In the genomic region with DNA sequence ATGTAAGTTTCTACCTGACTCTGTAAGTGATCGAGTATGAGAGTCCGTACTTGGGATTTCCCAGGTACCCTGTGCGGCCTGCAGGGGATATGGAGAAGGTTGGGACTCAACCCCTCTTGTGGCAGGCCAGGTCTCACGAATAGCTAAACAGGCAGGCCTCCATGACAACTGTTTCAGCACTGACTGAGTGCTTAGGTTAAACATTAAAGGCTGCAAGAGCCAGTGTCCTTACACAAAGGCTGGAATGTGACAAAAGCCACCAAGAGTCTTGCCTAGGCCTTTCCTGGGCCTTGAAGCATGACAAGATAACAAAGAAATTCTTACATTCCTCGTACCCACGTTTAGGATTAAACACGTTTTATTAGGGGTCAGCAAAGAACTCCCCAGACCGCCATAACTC, we compare ENCODE assay signal across 1 cellular context.
TF ChIP-seq lines count a peak whose summit lies in the region.

No MANE protein-coding gene starts in this region.

TF ChIP-seq in HepG2, 621 proteins besides CTCF, POLR2A, EP300 and RAD21 (continued from another document and continues in another):
- TF ChIP-seq, protein P1, sequence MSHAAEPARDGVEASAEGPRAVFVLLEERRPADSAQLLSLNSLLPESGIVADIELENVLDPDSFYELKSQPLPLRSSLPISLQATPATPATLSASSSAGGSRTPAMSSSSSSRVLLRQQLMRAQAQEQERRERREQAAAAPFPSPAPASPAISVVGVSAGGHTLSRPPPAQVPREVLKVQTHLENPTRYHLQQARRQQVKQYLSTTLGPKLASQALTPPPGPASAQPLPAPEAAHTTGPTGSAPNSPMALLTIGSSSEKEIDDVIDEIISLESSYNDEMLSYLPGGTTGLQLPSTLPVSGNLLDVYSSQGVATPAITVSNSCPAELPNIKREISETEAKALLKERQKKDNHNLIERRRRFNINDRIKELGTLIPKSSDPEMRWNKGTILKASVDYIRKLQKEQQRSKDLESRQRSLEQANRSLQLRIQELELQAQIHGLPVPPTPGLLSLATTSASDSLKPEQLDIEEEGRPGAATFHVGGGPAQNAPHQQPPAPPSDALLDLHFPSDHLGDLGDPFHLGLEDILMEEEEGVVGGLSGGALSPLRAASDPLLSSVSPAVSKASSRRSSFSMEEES (CRISPR knock-in tag; IDR thresholded peaks at IDR 0.05), result 0 out of 2 replicates have a peak, but pooled peaks have one; percentile 3
- TF ChIP-seq PITX1 (CRISPR knock-in tag; IDR thresholded peaks at IDR 0.05), result 0 out of 2 replicates have a peak, but pooled peaks have one; percentile 13
- TF ChIP-seq, protein P2, sequence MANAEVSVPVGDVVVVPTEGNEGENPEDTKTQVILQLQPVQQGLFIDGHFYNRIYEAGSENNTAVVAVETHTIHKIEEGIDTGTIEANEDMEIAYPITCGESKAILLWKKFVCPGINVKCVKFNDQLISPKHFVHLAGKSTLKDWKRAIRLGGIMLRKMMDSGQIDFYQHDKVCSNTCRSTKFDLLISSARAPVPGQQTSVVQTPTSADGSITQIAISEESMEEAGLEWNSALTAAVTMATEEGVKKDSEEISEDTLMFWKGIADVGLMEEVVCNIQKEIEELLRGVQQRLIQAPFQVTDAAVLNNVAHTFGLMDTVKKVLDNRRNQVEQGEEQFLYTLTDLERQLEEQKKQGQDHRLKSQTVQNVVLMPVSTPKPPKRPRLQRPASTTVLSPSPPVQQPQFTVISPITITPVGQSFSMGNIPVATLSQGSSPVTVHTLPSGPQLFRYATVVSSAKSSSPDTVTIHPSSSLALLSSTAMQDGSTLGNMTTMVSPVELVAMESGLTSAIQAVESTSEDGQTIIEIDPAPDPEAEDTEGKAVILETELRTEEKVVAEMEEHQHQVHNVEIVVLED (CRISPR knock-in tag; IDR thresholded peaks at IDR 0.05; ENCODE audit: borderline replicate concordance), result peak; percentile 38; the same call in 1 of the 2 replicates
- no peak for TF ChIP-seq TAF15 (IDR thresholded peaks at IDR 0.05; ENCODE audit: low read depth, low read length, poor library complexity, severe bottlenecking)
- TF ChIP-seq ZNF792 (CRISPR knock-in tag; IDR thresholded peaks at IDR 0.05), result peak; percentile 45; the same call in 1 of the 2 replicates
- peak; percentile 56; the same call in 1 of the 2 replicates for TF ChIP-seq ZMYM3 (CRISPR knock-in tag; IDR thresholded peaks at IDR 0.05)
- TF ChIP-seq, protein P3, sequence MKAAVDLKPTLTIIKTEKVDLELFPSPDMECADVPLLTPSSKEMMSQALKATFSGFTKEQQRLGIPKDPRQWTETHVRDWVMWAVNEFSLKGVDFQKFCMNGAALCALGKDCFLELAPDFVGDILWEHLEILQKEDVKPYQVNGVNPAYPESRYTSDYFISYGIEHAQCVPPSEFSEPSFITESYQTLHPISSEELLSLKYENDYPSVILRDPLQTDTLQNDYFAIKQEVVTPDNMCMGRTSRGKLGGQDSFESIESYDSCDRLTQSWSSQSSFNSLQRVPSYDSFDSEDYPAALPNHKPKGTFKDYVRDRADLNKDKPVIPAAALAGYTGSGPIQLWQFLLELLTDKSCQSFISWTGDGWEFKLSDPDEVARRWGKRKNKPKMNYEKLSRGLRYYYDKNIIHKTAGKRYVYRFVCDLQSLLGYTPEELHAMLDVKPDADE (CRISPR knock-in tag; IDR thresholded peaks at IDR 0.05), result no peak
- TF ChIP-seq KLF15 (CRISPR knock-in tag; IDR thresholded peaks at IDR 0.05; ENCODE audit: borderline replicate concordance), result no peak
- TF ChIP-seq ZNF7 (CRISPR knock-in tag; IDR thresholded peaks at IDR 0.05), result peak; percentile 5; the same call in 1 of the 2 replicates
- peak; percentile 57 for TF ChIP-seq HDAC2 (CRISPR knock-in tag; IDR thresholded peaks at IDR 0.05)
- peak; percentile 57; the same call in 1 of the 2 replicates for TF ChIP-seq TBX2 (CRISPR knock-in tag; IDR thresholded peaks at IDR 0.05; ENCODE audit: borderline replicate concordance)
- no peak; the same call in 1 of the 2 replicates for TF ChIP-seq ERF (CRISPR knock-in tag; IDR thresholded peaks at IDR 0.05)
- TF ChIP-seq ELF3 (CRISPR knock-in tag; IDR thresholded peaks at IDR 0.05), result 0 out of 2 replicates have a peak, but pooled peaks have one; percentile 31
- TF ChIP-seq HMG20A (CRISPR knock-in tag; IDR thresholded peaks at IDR 0.05; ENCODE audit: borderline replicate concordance), result peak; percentile 61; the same call in 1 of the 2 replicates
- no peak for TF ChIP-seq IKZF1 (IDR thresholded peaks at IDR 0.05)
- TF ChIP-seq FIP1L1 (IDR thresholded peaks at IDR 0.05; ENCODE audit: borderline replicate concordance, insufficient read depth, low read depth, low read length), result no peak
- TF ChIP-seq SYNCRIP (IDR thresholded peaks at IDR 0.05; ENCODE audit: insufficient read depth, low read depth, low read length), result no peak
- TF ChIP-seq HOMEZ (CRISPR knock-in tag; IDR thresholded peaks at IDR 0.05; ENCODE audit: low read depth), result 0 out of 2 replicates have a peak, but pooled peaks have one; percentile 26
- no peak for TF ChIP-seq SRSF9 (IDR thresholded peaks at IDR 0.05; ENCODE audit: borderline replicate concordance, insufficient read depth, low read depth, low read length, poor library complexity, severe bottlenecking)
- TF ChIP-seq, protein P4, sequence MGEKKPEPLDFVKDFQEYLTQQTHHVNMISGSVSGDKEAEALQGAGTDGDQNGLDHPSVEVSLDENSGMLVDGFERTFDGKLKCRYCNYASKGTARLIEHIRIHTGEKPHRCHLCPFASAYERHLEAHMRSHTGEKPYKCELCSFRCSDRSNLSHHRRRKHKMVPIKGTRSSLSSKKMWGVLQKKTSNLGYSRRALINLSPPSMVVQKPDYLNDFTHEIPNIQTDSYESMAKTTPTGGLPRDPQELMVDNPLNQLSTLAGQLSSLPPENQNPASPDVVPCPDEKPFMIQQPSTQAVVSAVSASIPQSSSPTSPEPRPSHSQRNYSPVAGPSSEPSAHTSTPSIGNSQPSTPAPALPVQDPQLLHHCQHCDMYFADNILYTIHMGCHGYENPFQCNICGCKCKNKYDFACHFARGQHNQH (CRISPR knock-in tag; IDR thresholded peaks at IDR 0.05), result 0 out of 2 replicates have a peak, but pooled peaks have one; percentile 16
- peak; percentile 53; the same call in 1 of the 2 replicates for TF ChIP-seq ZNF331 (CRISPR knock-in tag; IDR thresholded peaks at IDR 0.05)
- peak; percentile 73; the same call in 1 of the 2 replicates for TF ChIP-seq ZNF12 (CRISPR knock-in tag; IDR thresholded peaks at IDR 0.05)
- no peak for TF ChIP-seq SNAPC4 (CRISPR knock-in tag; IDR thresholded peaks at IDR 0.05)
- TF ChIP-seq SIX4 (CRISPR knock-in tag; IDR thresholded peaks at IDR 0.05), result no peak
- TF ChIP-seq, protein P5, sequence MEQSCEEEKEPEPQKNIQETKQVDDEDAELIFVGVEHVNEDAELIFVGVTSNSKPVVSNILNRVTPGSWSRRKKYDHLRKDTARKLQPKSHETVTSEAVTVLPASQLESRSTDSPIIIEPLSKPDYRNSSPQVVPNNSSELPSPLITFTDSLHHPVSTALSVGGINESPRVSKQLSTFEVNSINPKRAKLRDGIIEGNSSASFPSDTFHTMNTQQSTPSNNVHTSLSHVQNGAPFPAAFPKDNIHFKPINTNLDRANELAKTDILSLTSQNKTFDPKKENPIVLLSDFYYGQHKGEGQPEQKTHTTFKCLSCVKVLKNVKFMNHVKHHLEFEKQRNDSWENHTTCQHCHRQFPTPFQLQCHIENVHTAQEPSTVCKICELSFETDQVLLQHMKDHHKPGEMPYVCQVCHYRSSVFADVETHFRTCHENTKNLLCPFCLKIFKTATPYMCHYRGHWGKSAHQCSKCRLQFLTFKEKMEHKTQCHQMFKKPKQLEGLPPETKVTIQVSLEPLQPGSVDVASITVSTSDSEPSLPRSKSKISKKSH (CRISPR knock-in tag; IDR thresholded peaks at IDR 0.05; ENCODE audit: borderline replicate concordance), result no peak
- no peak for TF ChIP-seq REL (CRISPR knock-in tag; conservative IDR thresholded peaks at IDR 0.05)
- TF ChIP-seq THRA (CRISPR knock-in tag; IDR thresholded peaks at IDR 0.05; ENCODE audit: borderline replicate concordance), result peak; percentile 49; the same call in 1 of the 2 replicates
- TF ChIP-seq RFXAP (CRISPR knock-in tag; IDR thresholded peaks at IDR 0.05; ENCODE audit: borderline replicate concordance), result no peak
- no peak for TF ChIP-seq SATB2 (CRISPR knock-in tag; IDR thresholded peaks at IDR 0.05)
- no peak for TF ChIP-seq ZNF124 (CRISPR knock-in tag; IDR thresholded peaks at IDR 0.05)
- TF ChIP-seq, protein P6, sequence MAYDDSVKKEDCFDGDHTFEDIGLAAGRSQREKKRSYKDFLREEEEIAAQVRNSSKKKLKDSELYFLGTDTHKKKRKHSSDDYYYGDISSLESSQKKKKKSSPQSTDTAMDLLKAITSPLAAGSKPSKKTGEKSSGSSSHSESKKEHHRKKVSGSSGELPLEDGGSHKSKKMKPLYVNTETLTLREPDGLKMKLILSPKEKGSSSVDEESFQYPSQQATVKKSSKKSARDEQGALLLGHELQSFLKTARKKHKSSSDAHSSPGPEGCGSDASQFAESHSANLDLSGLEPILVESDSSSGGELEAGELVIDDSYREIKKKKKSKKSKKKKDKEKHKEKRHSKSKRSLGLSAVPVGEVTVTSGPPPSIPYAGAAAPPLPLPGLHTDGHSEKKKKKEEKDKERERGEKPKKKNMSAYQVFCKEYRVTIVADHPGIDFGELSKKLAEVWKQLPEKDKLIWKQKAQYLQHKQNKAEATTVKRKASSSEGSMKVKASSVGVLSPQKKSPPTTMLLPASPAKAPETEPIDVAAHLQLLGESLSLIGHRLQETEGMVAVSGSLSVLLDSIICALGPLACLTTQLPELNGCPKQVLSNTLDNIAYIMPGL (CRISPR knock-in tag; IDR thresholded peaks at IDR 0.05; ENCODE audit: borderline replicate concordance in 1 of 2, low read depth in 1 of 2), result no peak; a peak in 1 of 4 replicates
- peak; percentile 39; the same call in 1 of the 2 replicates for TF ChIP-seq KAT8 (CRISPR knock-in tag; IDR thresholded peaks at IDR 0.05)
- no peak for TF ChIP-seq ZNF660 (CRISPR knock-in tag; IDR thresholded peaks at IDR 0.05; ENCODE audit: borderline replicate concordance, low read depth)
- TF ChIP-seq POGZ (CRISPR knock-in tag; IDR thresholded peaks at IDR 0.05), result peak; percentile 26; the same call in 1 of the 2 replicates
- TF ChIP-seq GLI4 (CRISPR knock-in tag; IDR thresholded peaks at IDR 0.05; ENCODE audit: borderline replicate concordance), result no peak
- no peak for TF ChIP-seq ESRRA (CRISPR knock-in tag; IDR thresholded peaks at IDR 0.05; ENCODE audit: low read depth)
- TF ChIP-seq ZBTB7B (CRISPR knock-in tag; IDR thresholded peaks at IDR 0.05), result no peak
